ENCODE assay signal across 26 cellular contexts in genomic region chr19:694481-695349, GRCh38. TPM values are rescaled to one million over a fixed set of nuclear protein-coding genes. Genes with fewer than 3 reads are reported as not detected.
DNase-seq lines count a peak whose midpoint lies in the region; ATAC-seq and TF ChIP-seq lines count a peak whose summit lies in the region.
"Had no signal": no experiment of that assay in that cellular context is flagged by ENCODE, and none has a peak within 500 bp of the region (broad histone marks: within the 10 kb centered on the region; RNA-seq: fewer than 3 reads in every experiment).

No MANE protein-coding gene starts in this region.

- peak; percentile 27 for ATAC-seq in activated CD8-positive, alpha-beta T cell treated with anti-CD3 and anti-CD28 coated beads, Interleukin-2, amount 10 ng/mL, durations not matched to agents 7 days and 5 days
- no peak for ATAC-seq in activated CD8-positive, alpha-beta T cell treated with anti-CD3 and anti-CD28 coated beads for 36 hours
- ATAC-seq in naive thymus-derived CD4-positive, alpha-beta T cell = peak; percentile 12
- peak; percentile 20 for ATAC-seq in stimulated activated naive CD8-positive, alpha-beta T cell treated with anti-CD3 and anti-CD28 coated beads, Interleukin-15, amount 100 ng/mL, for 72 hours

- H3K9me3 ChIP-seq in naive thymus-derived CD4-positive, alpha-beta T cell (ENCODE audit: control insufficient read depth in 2 of 3, low read length in 3 of 3) = no peaks in the 10 kb centered on the region
- H3K9me3 ChIP-seq: tibial artery had no signal

- CTCF ChIA-PET in activated CD8-positive, alpha-beta T cell treated with anti-CD3 and anti-CD28 coated beads, Interleukin-2, amount 10 ng/mL, durations not matched to agents 7 days and 5 days (lab: Charles Lee) = no interaction called here
- CTCF ChIA-PET in activated CD8-positive, alpha-beta T cell treated with anti-CD3 and anti-CD28 coated beads for 36 hours (lab: Charles Lee) = no interaction called here
- CTCF ChIA-PET in naive thymus-derived CD4-positive, alpha-beta T cell (lab: Charles Lee) = interaction anchor here (1.2 kb wide), 1 partner anchor 16 kb away, joined by 3 read pairs; no protein-coding TSS in a partner anchor

- intact Hi-C loops in activated CD8-positive, alpha-beta T cell treated with anti-CD3 and anti-CD28 coated beads for 36 hours (cut with micrococcal nuclease) = no loop called here
- intact Hi-C loops in naive thymus-derived CD4-positive, alpha-beta T cell (cut with micrococcal nuclease) = no loop called here

- H3K27me3 Mint-ChIP-seq in activated CD8-positive, alpha-beta T cell treated with anti-CD3 and anti-CD28 coated beads, Interleukin-2, amount 10 ng/mL, durations not matched to agents 7 days and 5 days (ENCODE audit: low read depth) = peaks cover 10% of the 10 kb centered on the region
- H3K27me3 Mint-ChIP-seq in activated CD8-positive, alpha-beta T cell treated with anti-CD3 and anti-CD28 coated beads for 36 hours = peaks cover 10% of the 10 kb centered on the region
- peaks cover 0 to 24% (median 15%) of the 10 kb centered on the region in 5 donors for H3K27me3 Mint-ChIP-seq in naive thymus-derived CD4-positive, alpha-beta T cell
- H3K27me3 Mint-ChIP-seq in stimulated activated naive CD8-positive, alpha-beta T cell treated with anti-CD3 and anti-CD28 coated beads, Interleukin-15, amount 100 ng/mL, for 72 hours = peaks cover 45% of the 10 kb centered on the region
- H3K27me3 Mint-ChIP-seq: brain had no signal

- no peak for DNase-seq in activated CD8-positive, alpha-beta T cell treated with anti-CD3 and anti-CD28 coated beads, Interleukin-2, amount 10 ng/mL, durations not matched to agents 7 days and 5 days
- DNase-seq in activated CD8-positive, alpha-beta T cell treated with anti-CD3 and anti-CD28 coated beads for 36 hours = no peak
- DNase-seq in NB4 (ENCODE audit: low read depth) (peak; percentile 51), kidney tubule cell (ENCODE audit: low spot score) (no peak), NCI-H2171 treated with DMSO at 0.1 percent for 48 hours (lab: John Stamatoyannopoulos, UW) (no peak)
- DNase-seq in naive thymus-derived CD4-positive, alpha-beta T cell = no peak
- no peak for DNase-seq in stimulated activated naive CD8-positive, alpha-beta T cell treated with anti-CD3 and anti-CD28 coated beads, Interleukin-15, amount 100 ng/mL, for 72 hours
- no peak for DNase-seq in effector CD8-positive, alpha-beta T cell (lab: John Stamatoyannopoulos, UW)
- DNase-seq: activated CD4-positive, alpha-beta T cell treated with anti-CD3 and anti-CD28 coated beads for 48 hours; activated naive CD4-positive, alpha-beta T cell; activated T-cell treated with anti-CD3 and anti-CD28 coated beads, Interleukin-2, amount 50 U/mL, for 48 hours; DMS153; effector CD4-positive, alpha-beta T cell; erythroblast; foreskin fibroblast; NCI-H1048; NCI-H1694 treated with DMSO at 0.1 percent for 48 hours; NCI-H524 treated with DMSO at 0.1 percent for 48 hours; SW 1271; T-helper 9 cell; tibial artery; WERI-Rb-1 had no signal

- POLR2A ChIA-PET in activated CD8-positive, alpha-beta T cell treated with anti-CD3 and anti-CD28 coated beads, Interleukin-2, amount 10 ng/mL, durations not matched to agents 7 days and 5 days (lab: Charles Lee) = no interaction called here
- POLR2A ChIA-PET in activated CD8-positive, alpha-beta T cell treated with anti-CD3 and anti-CD28 coated beads for 36 hours (lab: Charles Lee) = interaction anchor here (0.5 to 1.3 kb wide), 3 partner anchors 20 to 97 kb away, joined by 3 read pairs; no protein-coding TSS in a partner anchor
- POLR2A ChIA-PET in naive thymus-derived CD4-positive, alpha-beta T cell (lab: Charles Lee) = no interaction called here

- TF ChIP-seq CTCF in activated CD8-positive, alpha-beta T cell treated with anti-CD3 and anti-CD28 coated beads for 36 hours (IDR thresholded peaks at IDR 0.05) = no peak
- no peak for TF ChIP-seq CTCF in NB4 (IDR thresholded peaks at IDR 0.05; ENCODE audit: low read depth, low read length)

- H3K36me3 ChIP-seq in naive thymus-derived CD4-positive, alpha-beta T cell (ENCODE audit: control insufficient read depth in 2 of 3, insufficient read depth in 3 of 3, low read length in 3 of 3) = no peaks in the 10 kb centered on the region
- H3K36me3 ChIP-seq: tibial artery, WERI-Rb-1 had no signal

- H3K27me3 ChIP-seq in naive thymus-derived CD4-positive, alpha-beta T cell (ENCODE audit: control insufficient read depth in 2 of 2, insufficient read depth in 2 of 2, low read length in 2 of 2) = peaks cover 0 to 2% of the 10 kb centered on the region in 2 donors

- H3K4me1 ChIP-seq in naive thymus-derived CD4-positive, alpha-beta T cell (ENCODE audit: control insufficient read depth in 2 of 2, insufficient read depth in 2 of 2, low read length in 2 of 2) = no peaks in the 10 kb centered on the region
- H3K4me1 ChIP-seq: tibial artery had no signal

- no peaks in the 10 kb centered on the region for H3K9me3 Mint-ChIP-seq in activated CD8-positive, alpha-beta T cell treated with anti-CD3 and anti-CD28 coated beads, Interleukin-2, amount 10 ng/mL, durations not matched to agents 7 days and 5 days (ENCODE audit: insufficient read depth)
- H3K9me3 Mint-ChIP-seq in activated CD8-positive, alpha-beta T cell treated with anti-CD3 and anti-CD28 coated beads for 36 hours = no peaks in the 10 kb centered on the region
- no peaks in the 10 kb centered on the region for H3K9me3 Mint-ChIP-seq in naive thymus-derived CD4-positive, alpha-beta T cell
- no peaks in the 10 kb centered on the region for H3K9me3 Mint-ChIP-seq in stimulated activated naive CD8-positive, alpha-beta T cell treated with anti-CD3 and anti-CD28 coated beads, Interleukin-15, amount 100 ng/mL, for 72 hours
- H3K9me3 Mint-ChIP-seq: brain had no signal

- no peak overlapping the region for H3K27ac ChIP-seq in naive thymus-derived CD4-positive, alpha-beta T cell (ENCODE audit: low read depth, low read length)
- H3K27ac ChIP-seq: KMS-11, skin epidermis, tibial artery, WERI-Rb-1 had no signal

- TF ChIP-seq POLR2A in NB4 (IDR thresholded peaks at IDR 0.05; ENCODE audit: extremely low read depth, insufficient read length) = no peak

- H3K4me3 ChIP-seq in NB4 (ENCODE audit: low read depth, low read length) = peak overlapping the region; percentile 74
- no peak overlapping the region for H3K4me3 ChIP-seq in naive thymus-derived CD4-positive, alpha-beta T cell (ENCODE audit: low read length)
- H3K4me3 ChIP-seq: skin epidermis, tibial artery had no signal

- no peaks in the 10 kb centered on the region for H3K36me3 Mint-ChIP-seq in activated CD8-positive, alpha-beta T cell treated with anti-CD3 and anti-CD28 coated beads, Interleukin-2, amount 10 ng/mL, durations not matched to agents 7 days and 5 days (ENCODE audit: low read depth)
- no peaks in the 10 kb centered on the region for H3K36me3 Mint-ChIP-seq in activated CD8-positive, alpha-beta T cell treated with anti-CD3 and anti-CD28 coated beads for 36 hours (ENCODE audit: low read depth)
- no peaks in the 10 kb centered on the region for H3K36me3 Mint-ChIP-seq in naive thymus-derived CD4-positive, alpha-beta T cell
- H3K36me3 Mint-ChIP-seq: brain had no signal

- no peak overlapping the region for H3K4me3 Mint-ChIP-seq in activated CD8-positive, alpha-beta T cell treated with anti-CD3 and anti-CD28 coated beads, Interleukin-2, amount 10 ng/mL, durations not matched to agents 7 days and 5 days
- no peak overlapping the region for H3K4me3 Mint-ChIP-seq in activated CD8-positive, alpha-beta T cell treated with anti-CD3 and anti-CD28 coated beads for 36 hours
- peak overlapping the region in 3 of 10 donors; percentile 16 to 63 (median 45) for H3K4me3 Mint-ChIP-seq in naive thymus-derived CD4-positive, alpha-beta T cell
- H3K4me3 Mint-ChIP-seq in stimulated activated naive CD8-positive, alpha-beta T cell treated with anti-CD3 and anti-CD28 coated beads, Interleukin-15, amount 100 ng/mL, for 72 hours = peak overlapping the region in 1 of 2 donors; percentile 29
- H3K4me3 Mint-ChIP-seq: brain had no signal

- H3K4me1 Mint-ChIP-seq in activated CD8-positive, alpha-beta T cell treated with anti-CD3 and anti-CD28 coated beads, Interleukin-2, amount 10 ng/mL, durations not matched to agents 7 days and 5 days (ENCODE audit: low read depth) = peaks cover 12% of the 10 kb centered on the region
- H3K4me1 Mint-ChIP-seq in activated CD8-positive, alpha-beta T cell treated with anti-CD3 and anti-CD28 coated beads for 36 hours (ENCODE audit: low read depth) = peaks cover 4% of the 10 kb centered on the region
- H3K4me1 Mint-ChIP-seq in naive thymus-derived CD4-positive, alpha-beta T cell = peaks cover 0 to 3% (median 0%) of the 10 kb centered on the region in 7 donors
- peaks cover 15% of the 10 kb centered on the region for H3K4me1 Mint-ChIP-seq in stimulated activated naive CD8-positive, alpha-beta T cell treated with anti-CD3 and anti-CD28 coated beads, Interleukin-15, amount 100 ng/mL, for 72 hours
- H3K4me1 Mint-ChIP-seq: brain had no signal

- H3K27ac Mint-ChIP-seq in activated CD8-positive, alpha-beta T cell treated with anti-CD3 and anti-CD28 coated beads, Interleukin-2, amount 10 ng/mL, durations not matched to agents 7 days and 5 days = no peak overlapping the region
- no peak overlapping the region for H3K27ac Mint-ChIP-seq in activated CD8-positive, alpha-beta T cell treated with anti-CD3 and anti-CD28 coated beads for 36 hours
- H3K27ac Mint-ChIP-seq in naive thymus-derived CD4-positive, alpha-beta T cell = no peak overlapping the region
- H3K27ac Mint-ChIP-seq in stimulated activated naive CD8-positive, alpha-beta T cell treated with anti-CD3 and anti-CD28 coated beads, Interleukin-15, amount 100 ng/mL, for 72 hours = no peak overlapping the region
- H3K27ac Mint-ChIP-seq: brain had no signal

RNA-seq across cellular contexts. Expression of gene PRSS57, which starts 0.5 kb away (rescaled TPM):
- total RNA-seq in activated CD8-positive, alpha-beta T cell treated with anti-CD3 and anti-CD28 coated beads, Interleukin-2, amount 10 ng/mL, durations not matched to agents 7 days and 5 days = not detected
- not detected for total RNA-seq in activated CD8-positive, alpha-beta T cell treated with anti-CD3 and anti-CD28 coated beads for 36 hours
- total RNA-seq in naive thymus-derived CD4-positive, alpha-beta T cell = 1 to 10 TPM in 1 of 5 experiments, under 1 TPM in 1, not detected in 3; 0.27 to 2.1 TPM
- polyA plus RNA-seq in naive thymus-derived CD4-positive, alpha-beta T cell = not detected
- total RNA-seq: HT-29 had no signal

RNA-seq across cellular contexts. Expression of gene PALM, which starts 14.0 kb away (rescaled TPM):
- total RNA-seq in activated CD8-positive, alpha-beta T cell treated with anti-CD3 and anti-CD28 coated beads, Interleukin-2, amount 10 ng/mL, durations not matched to agents 7 days and 5 days = not detected
- total RNA-seq in activated CD8-positive, alpha-beta T cell treated with anti-CD3 and anti-CD28 coated beads for 36 hours = under 1 TPM; 0.22 to 0.36 TPM
- 1 to 10 TPM in 1 of 5 experiments, not detected in 4; 1.0 TPM for total RNA-seq in naive thymus-derived CD4-positive, alpha-beta T cell
- not detected for polyA plus RNA-seq in naive thymus-derived CD4-positive, alpha-beta T cell
- total RNA-seq: HT-29 had no signal

RNA-seq across cellular contexts. Expression of gene FSTL3, which starts 18.5 kb away (rescaled TPM):
- total RNA-seq in activated CD8-positive, alpha-beta T cell treated with anti-CD3 and anti-CD28 coated beads, Interleukin-2, amount 10 ng/mL, durations not matched to agents 7 days and 5 days = 1 to 10 TPM; 2.2 to 3.0 TPM
- 10 to 100 TPM; 12.3 TPM for total RNA-seq in activated CD8-positive, alpha-beta T cell treated with anti-CD3 and anti-CD28 coated beads for 36 hours
- 1 to 10 TPM; 3.1 to 6.4 (median 5.0) TPM for total RNA-seq in naive thymus-derived CD4-positive, alpha-beta T cell
- 1 to 10 TPM; 2.7 to 2.8 TPM for polyA plus RNA-seq in naive thymus-derived CD4-positive, alpha-beta T cell

RNA-seq across cellular contexts. Expression of gene RNF126, which starts 31.7 kb away (rescaled TPM):
- 10 to 100 TPM; 71.3 to 78.4 TPM for total RNA-seq in activated CD8-positive, alpha-beta T cell treated with anti-CD3 and anti-CD28 coated beads, Interleukin-2, amount 10 ng/mL, durations not matched to agents 7 days and 5 days
- 100 to 1,000 TPM in 1 of 2 experiments, 10 to 100 TPM in 1; 99.1 to 101 TPM for total RNA-seq in activated CD8-positive, alpha-beta T cell treated with anti-CD3 and anti-CD28 coated beads for 36 hours
- total RNA-seq in naive thymus-derived CD4-positive, alpha-beta T cell = 100 to 1,000 TPM in 3 of 5 experiments, 10 to 100 TPM in 2; 75.1 to 110 (median 101) TPM
- polyA plus RNA-seq in naive thymus-derived CD4-positive, alpha-beta T cell = 10 to 100 TPM; 55.3 to 70.3 TPM

RNA-seq across cellular contexts. Expression of gene FGF22, which starts 55.0 kb away (rescaled TPM):
- total RNA-seq in activated CD8-positive, alpha-beta T cell treated with anti-CD3 and anti-CD28 coated beads, Interleukin-2, amount 10 ng/mL, durations not matched to agents 7 days and 5 days = not detected
- under 1 TPM in 1 of 2 experiments, not detected in 1; 0.16 TPM for total RNA-seq in activated CD8-positive, alpha-beta T cell treated with anti-CD3 and anti-CD28 coated beads for 36 hours
- total RNA-seq in naive thymus-derived CD4-positive, alpha-beta T cell = 1 to 10 TPM in 2 of 5 experiments, under 1 TPM in 2, not detected in 1; 0.17 to 1.8 (median 0.95) TPM
- polyA plus RNA-seq in naive thymus-derived CD4-positive, alpha-beta T cell = not detected
